ENCODE assay signal across 11 cellular contexts in genomic region chr20:1809611-1810510, GRCh38.
DNase-seq lines count a peak whose midpoint lies in the region; ATAC-seq and TF ChIP-seq lines count a peak whose summit lies in the region.
"Had no signal": no experiment of that assay in that cellular context is flagged by ENCODE, and none has a peak within 500 bp of the region (broad histone marks: within the 10 kb centered on the region; RNA-seq: fewer than 3 reads in every experiment).

No MANE protein-coding gene starts in this region.

- ATAC-seq in GM18519 (IDR thresholded peaks at IDR 0.05; ENCODE audit: low FRiP score, unreplicated experiment): no peak
- ATAC-seq in GM19467 (IDR thresholded peaks at IDR 0.05; ENCODE audit: unreplicated experiment): no peak

- H3K4me1 ChIP-seq in OCI-LY3 (ENCODE audit: low read length): peaks cover 30% of the 10 kb centered on the region

- H3K4me3 ChIP-seq in AG10803 (ENCODE audit: low read length) (peak overlapping the region; percentile 9; the same call in 1 of the 2 replicates), OCI-LY3 (ENCODE audit: low read length) (no peak overlapping the region; the same call in 1 of the 2 replicates), dorsolateral prefrontal cortex (peak overlapping the region in 51 of 59 donors; percentile 1 to 55 (median 29))
- H3K4me3 ChIP-seq: BLaER1, pancreas had no signal

- peak overlapping the region; percentile 17 for H3K27ac Mint-ChIP-seq in nephron progenitor cell

- H3K4me3 Mint-ChIP-seq in nephron progenitor cell: no peak overlapping the region

- no peak overlapping the region for H3K27ac ChIP-seq in OCI-LY3 (ENCODE audit: low read length)
- H3K27ac ChIP-seq in dorsolateral prefrontal cortex: peak overlapping the region; percentile 6 to 99 (median 88)

- no peaks in the 10 kb centered on the region for H3K36me3 Mint-ChIP-seq in nephron progenitor cell (ENCODE audit: low read depth)

- H3K9me3 ChIP-seq in OCI-LY3 (ENCODE audit: insufficient read depth, low read length): no peaks in the 10 kb centered on the region
- H3K9me3 ChIP-seq: BLaER1, pancreas had no signal

- no peaks in the 10 kb centered on the region for H3K27me3 Mint-ChIP-seq in nephron progenitor cell (ENCODE audit: low read depth, poor library complexity)

- H3K36me3 ChIP-seq in OCI-LY3 (replicated peaks; ENCODE audit: low read depth, low read length): no peaks in the 10 kb centered on the region
- H3K36me3 ChIP-seq: BLaER1, pancreas had no signal

- peaks cover 58% of the 10 kb centered on the region for H3K27me3 ChIP-seq in OCI-LY3 (ENCODE audit: low read depth, low read length)
- H3K27me3 ChIP-seq in dorsolateral prefrontal cortex: no peaks in the 10 kb centered on the region
- H3K27me3 ChIP-seq: BLaER1, pancreas had no signal

- H4K20me1 ChIP-seq in OCI-LY3 (ENCODE audit: insufficient read depth, low read length): no peaks in the 10 kb centered on the region
- H4K20me1 ChIP-seq: BLaER1 had no signal

- DNase-seq in AG10803 (ENCODE audit: low read depth) (peak; percentile 74), dorsolateral prefrontal cortex (no peak), nephron progenitor cell (no peak), CD1c-positive myeloid dendritic cell (ENCODE audit: extremely low spot score) (no peak)
- no peak for DNase-seq in activated T-cell treated with anti-CD3 and anti-CD28 coated beads, Interleukin-2, amount 50 U/mL, for 1 hour
- DNase-seq: NK-92 treated with Interleukin-12 subunit alpha and Interleukin-12 subunit beta, amount 100 ng/mL, for 24 hours; pancreas had no signal

- peak overlapping the region; percentile 55 for H3K4me2 ChIP-seq in OCI-LY3 (ENCODE audit: low read length)

- no peaks in the 10 kb centered on the region for H3K79me2 ChIP-seq in OCI-LY3 (ENCODE audit: low read length)

- H3K9me3 Mint-ChIP-seq in nephron progenitor cell: no peaks in the 10 kb centered on the region

- peaks cover 70% of the 10 kb centered on the region for H3K4me1 Mint-ChIP-seq in nephron progenitor cell

- TF ChIP-seq CTCF in AG10803 (conservative IDR thresholded peaks at IDR 0.05; ENCODE audit: low read length) (no peak), OCI-LY3 (IDR thresholded peaks at IDR 0.05; ENCODE audit: low read depth, low read length) (no peak), dorsolateral prefrontal cortex (IDR thresholded peaks at IDR 0.05 in 54 of 56, conservative IDR thresholded peaks at IDR 0.05 in 2 of 56; ENCODE audit: low read depth in 1 of 56, partially characterized antibody in 56 of 56) (no peak), nephron progenitor cell (IDR thresholded peaks at IDR 0.05) (no peak)

- no peak overlapping the region for H2AFZ ChIP-seq in OCI-LY3 (ENCODE audit: low read depth, low read length)

- no peak overlapping the region for H3K9ac ChIP-seq in OCI-LY3 (ENCODE audit: low read length)
- H3K9ac ChIP-seq: BLaER1 had no signal

- intact Hi-C loops in dorsolateral prefrontal cortex (cut with DNase I): loop anchor here (10.0 kb wide), 1 partner anchor 295 kb away; the partner anchor contains the start of gene STK35 (in 2 of the 2)
